ENCODE assay signal across 26 cellular contexts in genomic region chr4:128470492-128471053, GRCh38.
"Had no signal": no experiment of that assay in that cellular context is flagged by ENCODE, and none has a peak within 500 bp of the region (broad histone marks: within the 10 kb centered on the region; RNA-seq: fewer than 3 reads in every experiment).

No MANE protein-coding gene starts in this region.

- H3K36me3 ChIP-seq: heart right ventricle, neutrophil, ovary, suprapubic skin, tibial artery had no signal

- H3K9me3 ChIP-seq: heart right ventricle, mucosa of descending colon, neutrophil, ovary, suprapubic skin, tibial artery had no signal

- H3K4me3 ChIP-seq: heart right ventricle, lung, mucosa of descending colon, ovary, smooth muscle cell, suprapubic skin, tibial artery had no signal

- H3K27ac ChIP-seq: foreskin keratinocyte, heart right ventricle, neutrophil, ovary, suprapubic skin, tibial artery had no signal

- H3K4me1 ChIP-seq: foreskin keratinocyte had no signal

- ATAC-seq: activated CD8-positive, alpha-beta memory T cell treated with anti-CD3 and anti-CD28 coated beads, Interleukin-2, amount 10 ng/mL, durations not matched to agents 7 days and 5 days; activated CD8-positive, alpha-beta T cell treated with anti-CD3 and anti-CD28 coated beads, Interleukin-2, amount 10 ng/mL, durations not matched to agents 7 days and 5 days; activated naive CD8-positive, alpha-beta T cell treated with anti-CD3 and anti-CD28 coated beads, Interleukin-2, amount 50 U/mL, for 24 hours; esophagus mucosa; foreskin keratinocyte; heart right ventricle; mucosa of descending colon; stimulated activated memory B cell treated with anti-CD40 and anti-IgM and Interleukin-4, amounts not matched to agents 10 μg/mL and 1 μg/mL and 100 μg/mL, for 72 hours; T-helper 17 cell had no signal

- H3K27me3 ChIP-seq: foreskin keratinocyte, heart right ventricle, neutrophil, ovary, suprapubic skin, tibial artery had no signal

- DNase-seq: activated B cell treated with CpG ODN at 0.5 μM for 24 hours; activated CD4-positive, alpha-beta T cell treated with anti-CD3 and anti-CD28 coated beads, Interleukin-2, amount 50 U/mL, for 1 hour; activated CD8-positive, alpha-beta memory T cell treated with anti-CD3 and anti-CD28 coated beads, Interleukin-2, amount 10 ng/mL, durations not matched to agents 7 days and 5 days; activated CD8-positive, alpha-beta T cell treated with anti-CD3 and anti-CD28 coated beads, Interleukin-2, amount 10 ng/mL, durations not matched to agents 7 days and 5 days; activated naive CD8-positive, alpha-beta T cell treated with anti-CD3 and anti-CD28 coated beads, Interleukin-2, amount 50 U/mL, for 24 hours; activated T-cell treated with anti-CD3 and anti-CD28 coated beads, Interleukin-2, amount 50 U/mL, for 48 hours; amygdala; caudate nucleus; cortex of kidney; foreskin keratinocyte; heart right ventricle; mucosa of descending colon; ovary; retina; stimulated activated CD4-positive, alpha-beta T cell treated with anti-CD3 and anti-CD28 coated beads, Interleukin-1b, Interleukin-23, amount 100 ng/mL, for 48 hours; stimulated activated CD4-positive, alpha-beta T cell treated with anti-CD3 and anti-CD28 coated beads, Interleukin-4, amount 100 ng/mL, for 4 hours; stimulated activated CD8-positive, alpha-beta memory T cell treated with anti-CD3 and anti-CD28 coated beads, Interleukin-4, amount 100 ng/mL, for 48 hours; T-helper 17 cell; T1000; tibial artery had no signal
